In the genomic region with DNA sequence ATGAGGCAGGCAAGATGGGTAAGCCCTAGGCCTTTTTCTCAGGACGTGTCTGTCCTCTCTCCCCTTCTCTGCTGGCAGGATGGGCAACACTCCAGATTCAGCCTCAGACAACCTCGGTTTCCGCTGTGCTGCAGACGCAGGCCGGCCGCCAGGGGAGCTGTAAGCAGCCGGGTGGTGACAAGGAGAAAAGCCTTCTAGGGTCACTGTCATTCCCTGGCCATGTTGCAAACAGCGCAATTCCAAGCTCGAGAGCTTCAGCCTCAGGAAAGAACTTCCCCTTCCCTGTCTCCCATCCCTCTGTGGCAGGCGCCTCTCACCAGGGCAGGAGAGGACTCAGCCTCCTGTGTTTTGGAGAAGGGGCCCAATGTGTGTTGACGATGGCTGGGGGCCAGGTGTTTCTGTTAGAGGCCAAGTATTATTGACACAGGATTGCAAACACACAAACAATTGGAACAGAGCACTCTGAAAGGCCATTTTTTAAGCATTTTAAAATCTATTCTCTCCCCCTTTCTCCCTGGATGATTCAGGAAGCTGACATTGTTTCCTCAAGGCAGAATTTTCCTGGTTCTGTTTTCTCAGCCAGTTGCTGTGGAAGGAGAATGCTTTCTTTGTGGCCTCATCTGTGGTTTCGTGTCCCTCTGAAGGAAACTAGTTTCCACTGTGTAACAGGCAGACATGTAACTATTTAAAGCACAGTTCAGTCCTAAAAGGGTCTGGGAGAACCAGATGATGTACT, we compare ENCODE assay signal across 9 cellular contexts. TPM values are rescaled to one million over a fixed set of nuclear protein-coding genes. Genes with fewer than 3 reads are reported as not detected.
DNase-seq lines count a peak whose midpoint lies in the region; ATAC-seq, FAIRE-seq and TF ChIP-seq lines count a peak whose summit lies in the region.
"Had no signal": no experiment of that assay in that cellular context is flagged by ENCODE, and none has a peak within 500 bp of the region (broad histone marks: within the 10 kb centered on the region; RNA-seq: fewer than 3 reads in every experiment).

No MANE protein-coding gene starts in this region.

- no peaks in the 10 kb centered on the region for H3K9me3 ChIP-seq in HepG2 (ENCODE audit: low read length)

- peak overlapping the region; percentile 22 for H3K27ac ChIP-seq in brain microvascular endothelial cell
- peak overlapping the region; percentile 48 for H3K27ac ChIP-seq in HepG2 (ENCODE audit: extremely low read length, insufficient read depth, low read length)
- peak overlapping the region; percentile 33 for H3K27ac ChIP-seq in urinary bladder (ENCODE audit: low read depth)

- H3K27me3 ChIP-seq in brain microvascular endothelial cell (replicated peaks) (no peaks in the 10 kb centered on the region), HepG2 (ENCODE audit: control insufficient read depth in 1 of 2, insufficient read depth in 2 of 2, low read length in 2 of 2) (no peaks in the 10 kb centered on the region)

- no peaks in the 10 kb centered on the region for H3K27me3 Mint-ChIP-seq in activated CD4-positive, alpha-beta memory T cell treated with anti-CD3 and anti-CD28 coated beads, Interleukin-2, amount 10 ng/mL, durations not matched to agents 7 days and 5 days
- H3K27me3 Mint-ChIP-seq: B cell had no signal

- H3K9me3 Mint-ChIP-seq in activated CD4-positive, alpha-beta memory T cell treated with anti-CD3 and anti-CD28 coated beads, Interleukin-2, amount 10 ng/mL, durations not matched to agents 7 days and 5 days = no peaks in the 10 kb centered on the region

- peak; percentile 76 for TF ChIP-seq CTCF in brain microvascular endothelial cell (IDR thresholded peaks at IDR 0.05; ENCODE audit: low read depth, low read length, missing control alignments)
- TF ChIP-seq CTCF in HepG2 (CRISPR knock-in tag; IDR thresholded peaks at IDR 0.05) = peak; percentile 73

- no peak overlapping the region for H3K27ac Mint-ChIP-seq in activated CD4-positive, alpha-beta memory T cell treated with anti-CD3 and anti-CD28 coated beads, Interleukin-2, amount 10 ng/mL, durations not matched to agents 7 days and 5 days
- H3K27ac Mint-ChIP-seq: B cell had no signal

- H3K9ac ChIP-seq in HepG2 (ENCODE audit: insufficient read depth, low read depth, low read length) = peak overlapping the region; percentile 3; the same call in 1 of the 2 replicates

- H3K4me2 ChIP-seq in HepG2 (ENCODE audit: low read depth, low read length) = peak overlapping the region; percentile 50

- FAIRE-seq in HepG2 (lab: Jason Lieb, UNC) = no peak

- TF ChIP-seq POLR2A in HepG2 (IDR thresholded peaks at IDR 0.05; ENCODE audit: insufficient read depth in 1 of 2, low read depth in 2 of 2, low read length in 2 of 2) = no peak

- TF ChIP-seq EP300 in HepG2 (IDR thresholded peaks at IDR 0.05; ENCODE audit: low read depth in 2 of 2, low read length in 2 of 2) (no peak), HepG2 (CRISPR knock-in tag; IDR thresholded peaks at IDR 0.05; ENCODE audit: borderline replicate concordance) (0 out of 2 replicates have a peak, but pooled peaks have one; percentile 10)

- H2AFZ ChIP-seq in HepG2 (ENCODE audit: low read length) = no peak overlapping the region

- intact Hi-C loops in HepG2 (cut with micrococcal nuclease; ENCODE audit: unreplicated experiment) = loop anchor here (10.0 kb wide), 1 partner anchor 335 kb away; no protein-coding TSS in a partner anchor

- DNase-seq in NCI-H146 (lab: John Stamatoyannopoulos, UW) (peak; percentile 47), NCI-H146 treated with DMSO at 0.1 percent for 48 hours (lab: John Stamatoyannopoulos, UW; ENCODE audit: unreplicated experiment) (no peak), brain microvascular endothelial cell (peak; percentile 62), HepG2 (ENCODE audit: low spot score) (peak; percentile 56), H4 (ENCODE audit: low spot score) (no peak), retina (no peak)
- DNase-seq in activated CD4-positive, alpha-beta memory T cell treated with anti-CD3 and anti-CD28 coated beads, Interleukin-2, amount 10 ng/mL, durations not matched to agents 7 days and 5 days = no peak

- WGBS in HepG2 (ENCODE audit: low lambda C conversion rate) = 20% methylated on average over 11 of the region's 12 CpGs
- WGBS in urinary bladder = 29% methylated on average over 12 of the region's 12 CpGs

- no peaks in the 10 kb centered on the region for H3K79me2 ChIP-seq in HepG2 (ENCODE audit: insufficient read depth, low read length)

- H3K36me3 Mint-ChIP-seq in activated CD4-positive, alpha-beta memory T cell treated with anti-CD3 and anti-CD28 coated beads, Interleukin-2, amount 10 ng/mL, durations not matched to agents 7 days and 5 days (ENCODE audit: low read depth) = peaks cover 30% of the 10 kb centered on the region

- in situ Hi-C loops in brain microvascular endothelial cell (cut with HindIII; ENCODE audit: low pct_ligation_motif_present, low sequenced_read_pairs) = no loop called here
- in situ Hi-C loops in HepG2 (cut with HindIII; ENCODE audit: extremely low pct_ligation_motif_present, low pct_unique_long_range_greater_than_20kb) = loop anchor here (10.0 to 25.0 kb wide), 2 partner anchors 317 to 435 kb away; no protein-coding TSS in a partner anchor

- H3K4me3 ChIP-seq in brain microvascular endothelial cell (ENCODE audit: low read depth, low read length) (no peak overlapping the region), HepG2 (replicated peaks in 1 of 3; ENCODE audit: insufficient read depth in 1 of 3, low read depth in 2 of 3, low read length in 3 of 3) (no peak overlapping the region), urinary bladder (ENCODE audit: low read depth, low read length) (no peak overlapping the region)

- POLR2A ChIA-PET in HepG2 (lab: Yijun Ruan, JAX) = interaction anchor here (0.7 to 1.4 kb wide), 7 partner anchors 12 to 902 kb away, joined by 3 to 11 read pairs (median 4); a partner anchor contains a TSS
- POLR2A ChIA-PET in activated CD4-positive, alpha-beta memory T cell treated with anti-CD3 and anti-CD28 coated beads, Interleukin-2, amount 10 ng/mL, durations not matched to agents 7 days and 5 days (lab: Charles Lee) = no interaction called here

- TSS peak; percentile 63 for BruUV-seq in HepG2 (replicated peaks; lab: Mats Ljungman, UMichigan)

- peaks cover 21% of the 10 kb centered on the region for H3K4me1 ChIP-seq in HepG2 (ENCODE audit: insufficient read depth, low read length)
- no peaks in the 10 kb centered on the region for H3K4me1 ChIP-seq in urinary bladder (ENCODE audit: insufficient read depth)

- H3K36me3 ChIP-seq in brain microvascular endothelial cell (replicated peaks) = peaks cover 45% of the 10 kb centered on the region
- H3K36me3 ChIP-seq in HepG2 (replicated peaks in 1 of 2; ENCODE audit: control insufficient read depth in 1 of 2, insufficient read depth in 2 of 2, low read length in 2 of 2) = peaks cover 1 to 3% of the 10 kb centered on the region in 2 experiments; a peak in 1 of 5 replicates
- H3K36me3 ChIP-seq in urinary bladder (ENCODE audit: insufficient read depth) = no peaks in the 10 kb centered on the region

- TF ChIP-seq RAD21 in HepG2 (CRISPR knock-in tag; IDR thresholded peaks at IDR 0.05) = no peak

- no peak overlapping the region for H3K4me3 Mint-ChIP-seq in activated CD4-positive, alpha-beta memory T cell treated with anti-CD3 and anti-CD28 coated beads, Interleukin-2, amount 10 ng/mL, durations not matched to agents 7 days and 5 days
- H3K4me3 Mint-ChIP-seq: B cell had no signal

- no peaks in the 10 kb centered on the region for H4K20me1 ChIP-seq in HepG2 (ENCODE audit: insufficient read depth, low read length)

- H3K4me1 Mint-ChIP-seq in activated CD4-positive, alpha-beta memory T cell treated with anti-CD3 and anti-CD28 coated beads, Interleukin-2, amount 10 ng/mL, durations not matched to agents 7 days and 5 days = no peaks in the 10 kb centered on the region
- H3K4me1 Mint-ChIP-seq: B cell had no signal

- peak; percentile 91 for ATAC-seq in HepG2

- CTCF ChIA-PET in HepG2 (lab: Yijun Ruan, JAX; ENCODE audit: low intra/inter-chr PET ratio, low total read pairs) = no interaction called here
- CTCF ChIA-PET in activated CD4-positive, alpha-beta memory T cell treated with anti-CD3 and anti-CD28 coated beads, Interleukin-2, amount 10 ng/mL, durations not matched to agents 7 days and 5 days (lab: Charles Lee) = no interaction called here

RNA-seq across cellular contexts. Expression of a gene that starts 13.1 kb away (rescaled TPM):
- total RNA-seq in HepG2 (2016; rRNA removed; fragmentation: Illumina TruSeq; extraction: Trizol) = 0.44 TPM in 1 of 2 replicates, not detected in the other
- total RNA-seq in HepG2 (2016; cell fraction: cytosol; rRNA removed; fragmentation: Illumina TruSeq; extraction: Trizol; ENCODE audit: low read depth) = 0.18 TPM in 1 of 2 replicates, not detected in the other
- 0.37 and 0.84 TPM in 2 replicates for total RNA-seq in HepG2 (2016; cell fraction: insoluble cytoplasmic fraction; rRNA removed; fragmentation: Illumina TruSeq; extraction: Trizol)
- 0.09 TPM in 1 of 2 replicates, not detected in the other for total RNA-seq in HepG2 (2016; cell fraction: membrane; rRNA removed; fragmentation: Illumina TruSeq; extraction: Trizol)
- 0.50 and 1.5 TPM in 2 replicates for total RNA-seq in HepG2 (2016; cell fraction: nucleus; rRNA removed; fragmentation: Illumina TruSeq; extraction: Trizol)
- polyA plus RNA-seq in HepG2 (2011; rRNA removed) = 0.71 and 1.1 TPM in 2 replicates
- polyA plus RNA-seq in HepG2 (2011; cell fraction: cytosol; rRNA removed) = 0.09 and 0.36 TPM in 2 replicates
- 2.6 and 2.9 TPM in 2 replicates for polyA plus RNA-seq in HepG2 (2011; cell fraction: nucleus; rRNA removed)
- 0.98 and 1.5 TPM in 2 replicates for polyA plus RNA-seq in HepG2 (2012)
- 0.05 and 0.24 TPM in 2 replicates for polyA plus RNA-seq in HepG2 (2016; cell fraction: cytosol; fragmentation: Illumina TruSeq; extraction: Trizol; ENCODE audit: low read depth)
- polyA plus RNA-seq in HepG2 (2016; cell fraction: insoluble cytoplasmic fraction; fragmentation: Illumina TruSeq; extraction: Trizol; ENCODE audit: low read depth) = not detected in 2 replicates
- 0.12 TPM in 1 of 2 replicates, not detected in the other for polyA plus RNA-seq in HepG2 (2016; cell fraction: membrane; fragmentation: Illumina TruSeq; extraction: Trizol; ENCODE audit: low read depth)
- 1.6 and 1.9 TPM in 2 replicates for polyA plus RNA-seq in HepG2 (2016; cell fraction: nucleus; fragmentation: Illumina TruSeq; extraction: Trizol; ENCODE audit: insufficient read depth, low read depth)
- 0.09 and 0.10 TPM in 2 replicates for polyA minus RNA-seq in HepG2 (2011; rRNA and poly(A)+ RNA removed; ENCODE audit: low replicate concordance)
- polyA minus RNA-seq in HepG2 (2011; cell fraction: cytosol; rRNA and poly(A)+ RNA removed) = not detected in 2 replicates
- 0.52 and 1.5 TPM in 2 replicates for polyA minus RNA-seq in HepG2 (2011; cell fraction: nucleus; rRNA and poly(A)+ RNA removed)
- 3.6 TPM for total RNA-seq in urinary bladder
- 13.0 TPM for polyA plus RNA-seq in urinary bladder
- 0.17 TPM in 1 of 2 replicates, not detected in the other for total RNA-seq in H4 (2014; rRNA removed; shearing (Covaris generic))
- 1 to 10 TPM; 1.5 to 2.2 TPM for total RNA-seq in activated CD4-positive, alpha-beta memory T cell treated with anti-CD3 and anti-CD28 coated beads, Interleukin-2, amount 10 ng/mL, durations not matched to agents 7 days and 5 days

RNA-seq across cellular contexts. Expression of a gene that starts 15.5 kb away (rescaled TPM):
- total RNA-seq in HepG2 (2016; rRNA removed; fragmentation: Illumina TruSeq; extraction: Trizol) (22.4 and 54.4 TPM in 2 replicates), urinary bladder (62.9 TPM)
- 12.4 and 13.6 TPM in 2 replicates for total RNA-seq in HepG2 (2016; cell fraction: cytosol; rRNA removed; fragmentation: Illumina TruSeq; extraction: Trizol; ENCODE audit: low read depth)
- 20.6 and 54.0 TPM in 2 replicates for total RNA-seq in HepG2 (2016; cell fraction: insoluble cytoplasmic fraction; rRNA removed; fragmentation: Illumina TruSeq; extraction: Trizol)
- total RNA-seq in HepG2 (2016; cell fraction: membrane; rRNA removed; fragmentation: Illumina TruSeq; extraction: Trizol) = 25.2 and 28.6 TPM in 2 replicates
- total RNA-seq in HepG2 (2016; cell fraction: nucleus; rRNA removed; fragmentation: Illumina TruSeq; extraction: Trizol) = 45.2 and 49.4 TPM in 2 replicates
- polyA plus RNA-seq in HepG2 (2011; rRNA removed) (48.0 and 48.9 TPM in 2 replicates), urinary bladder (104 TPM)
- 37.0 and 44.8 TPM in 2 replicates for polyA plus RNA-seq in HepG2 (2011; cell fraction: cytosol; rRNA removed)
- polyA plus RNA-seq in HepG2 (2011; cell fraction: nucleus; rRNA removed) = 132 and 139 TPM in 2 replicates
- polyA plus RNA-seq in HepG2 (2012) = 47.6 and 52.3 TPM in 2 replicates
- 10.5 and 10.7 TPM in 2 replicates for polyA plus RNA-seq in HepG2 (2016; cell fraction: cytosol; fragmentation: Illumina TruSeq; extraction: Trizol; ENCODE audit: low read depth)
- 15.4 and 19.0 TPM in 2 replicates for polyA plus RNA-seq in HepG2 (2016; cell fraction: insoluble cytoplasmic fraction; fragmentation: Illumina TruSeq; extraction: Trizol; ENCODE audit: low read depth)
- polyA plus RNA-seq in HepG2 (2016; cell fraction: membrane; fragmentation: Illumina TruSeq; extraction: Trizol; ENCODE audit: low read depth) = 16.9 and 18.1 TPM in 2 replicates
- 77.0 and 78.6 TPM in 2 replicates for polyA plus RNA-seq in HepG2 (2016; cell fraction: nucleus; fragmentation: Illumina TruSeq; extraction: Trizol; ENCODE audit: insufficient read depth, low read depth)
- 55.3 and 78.5 TPM in 2 replicates for polyA minus RNA-seq in HepG2 (2011; rRNA and poly(A)+ RNA removed; ENCODE audit: low replicate concordance)
- 28.3 and 29.1 TPM in 2 replicates for polyA minus RNA-seq in HepG2 (2011; cell fraction: cytosol; rRNA and poly(A)+ RNA removed)
- 40.4 and 52.2 TPM in 2 replicates for polyA minus RNA-seq in HepG2 (2011; cell fraction: nucleus; rRNA and poly(A)+ RNA removed)
- total RNA-seq in H4 (2014; rRNA removed; shearing (Covaris generic)) = 206 and 255 TPM in 2 replicates
- 100 to 1,000 TPM; 118 to 119 TPM for total RNA-seq in activated CD4-positive, alpha-beta memory T cell treated with anti-CD3 and anti-CD28 coated beads, Interleukin-2, amount 10 ng/mL, durations not matched to agents 7 days and 5 days

RNA-seq across cellular contexts. Expression of a gene that starts 26.7 kb away (rescaled TPM):
- total RNA-seq in HepG2 (2016; rRNA removed; fragmentation: Illumina TruSeq; extraction: Trizol) = 572 and 599 TPM in 2 replicates
- total RNA-seq in HepG2 (2016; cell fraction: cytosol; rRNA removed; fragmentation: Illumina TruSeq; extraction: Trizol; ENCODE audit: low read depth) = 170 and 177 TPM in 2 replicates
- total RNA-seq in HepG2 (2016; cell fraction: insoluble cytoplasmic fraction; rRNA removed; fragmentation: Illumina TruSeq; extraction: Trizol) = 576 and 629 TPM in 2 replicates
- total RNA-seq in HepG2 (2016; cell fraction: membrane; rRNA removed; fragmentation: Illumina TruSeq; extraction: Trizol) = 222 TPM in 2 replicates
- total RNA-seq in HepG2 (2016; cell fraction: nucleus; rRNA removed; fragmentation: Illumina TruSeq; extraction: Trizol) = 198 and 219 TPM in 2 replicates
- 330 and 333 TPM in 2 replicates for polyA plus RNA-seq in HepG2 (2011; rRNA removed)
- polyA plus RNA-seq in HepG2 (2011; cell fraction: cytosol; rRNA removed) = 318 and 570 TPM in 2 replicates
- 143 and 151 TPM in 2 replicates for polyA plus RNA-seq in HepG2 (2011; cell fraction: nucleus; rRNA removed)
- 315 and 361 TPM in 2 replicates for polyA plus RNA-seq in HepG2 (2012)
- 167 and 168 TPM in 2 replicates for polyA plus RNA-seq in HepG2 (2016; cell fraction: cytosol; fragmentation: Illumina TruSeq; extraction: Trizol; ENCODE audit: low read depth)
- 522 and 567 TPM in 2 replicates for polyA plus RNA-seq in HepG2 (2016; cell fraction: insoluble cytoplasmic fraction; fragmentation: Illumina TruSeq; extraction: Trizol; ENCODE audit: low read depth)
- polyA plus RNA-seq in HepG2 (2016; cell fraction: membrane; fragmentation: Illumina TruSeq; extraction: Trizol; ENCODE audit: low read depth) = 181 and 189 TPM in 2 replicates
- polyA plus RNA-seq in HepG2 (2016; cell fraction: nucleus; fragmentation: Illumina TruSeq; extraction: Trizol; ENCODE audit: insufficient read depth, low read depth) = 254 and 280 TPM in 2 replicates
- polyA minus RNA-seq in HepG2 (2011; rRNA and poly(A)+ RNA removed; ENCODE audit: low replicate concordance) = 124 and 252 TPM in 2 replicates
- 128 and 156 TPM in 2 replicates for polyA minus RNA-seq in HepG2 (2011; cell fraction: cytosol; rRNA and poly(A)+ RNA removed)
- polyA minus RNA-seq in HepG2 (2011; cell fraction: nucleus; rRNA and poly(A)+ RNA removed) = 40.2 and 48.9 TPM in 2 replicates
- total RNA-seq in urinary bladder = 156 TPM
- polyA plus RNA-seq in urinary bladder = 495 TPM
- total RNA-seq in H4 (2014; rRNA removed; shearing (Covaris generic)) = 1,524 and 1,705 TPM in 2 replicates
- total RNA-seq in activated CD4-positive, alpha-beta memory T cell treated with anti-CD3 and anti-CD28 coated beads, Interleukin-2, amount 10 ng/mL, durations not matched to agents 7 days and 5 days = 100 to 1,000 TPM; 482 to 505 TPM

RNA-seq across cellular contexts. Expression of a gene that starts 28.1 kb away (rescaled TPM):
- total RNA-seq in HepG2 (2016; rRNA removed; fragmentation: Illumina TruSeq; extraction: Trizol) (292 and 425 TPM in 2 replicates), urinary bladder (133 TPM)
- 46.3 and 52.8 TPM in 2 replicates for total RNA-seq in HepG2 (2016; cell fraction: cytosol; rRNA removed; fragmentation: Illumina TruSeq; extraction: Trizol; ENCODE audit: low read depth)
- total RNA-seq in HepG2 (2016; cell fraction: insoluble cytoplasmic fraction; rRNA removed; fragmentation: Illumina TruSeq; extraction: Trizol) = 297 and 437 TPM in 2 replicates
- total RNA-seq in HepG2 (2016; cell fraction: membrane; rRNA removed; fragmentation: Illumina TruSeq; extraction: Trizol) = 96.3 and 109 TPM in 2 replicates
- total RNA-seq in HepG2 (2016; cell fraction: nucleus; rRNA removed; fragmentation: Illumina TruSeq; extraction: Trizol) = 167 and 182 TPM in 2 replicates
- polyA plus RNA-seq in HepG2 (2011; rRNA removed) (135 and 219 TPM in 2 replicates), urinary bladder (90.8 TPM)
- polyA plus RNA-seq in HepG2 (2011; cell fraction: cytosol; rRNA removed) = 87.9 and 139 TPM in 2 replicates
- polyA plus RNA-seq in HepG2 (2011; cell fraction: nucleus; rRNA removed) = 80.9 and 81.9 TPM in 2 replicates
- polyA plus RNA-seq in HepG2 (2012) = 147 and 167 TPM in 2 replicates
- polyA plus RNA-seq in HepG2 (2016; cell fraction: cytosol; fragmentation: Illumina TruSeq; extraction: Trizol; ENCODE audit: low read depth) = 29.1 and 31.6 TPM in 2 replicates
- polyA plus RNA-seq in HepG2 (2016; cell fraction: insoluble cytoplasmic fraction; fragmentation: Illumina TruSeq; extraction: Trizol; ENCODE audit: low read depth) = 455 and 526 TPM in 2 replicates
- polyA plus RNA-seq in HepG2 (2016; cell fraction: membrane; fragmentation: Illumina TruSeq; extraction: Trizol; ENCODE audit: low read depth) = 69.4 and 72.1 TPM in 2 replicates
- 371 TPM in 2 replicates for polyA plus RNA-seq in HepG2 (2016; cell fraction: nucleus; fragmentation: Illumina TruSeq; extraction: Trizol; ENCODE audit: insufficient read depth, low read depth)
- polyA minus RNA-seq in HepG2 (2011; rRNA and poly(A)+ RNA removed; ENCODE audit: low replicate concordance) = 62.3 and 243 TPM in 2 replicates
- polyA minus RNA-seq in HepG2 (2011; cell fraction: cytosol; rRNA and poly(A)+ RNA removed) = 72.5 and 82.6 TPM in 2 replicates
- polyA minus RNA-seq in HepG2 (2011; cell fraction: nucleus; rRNA and poly(A)+ RNA removed) = 101 and 127 TPM in 2 replicates
- 598 and 709 TPM in 2 replicates for total RNA-seq in H4 (2014; rRNA removed; shearing (Covaris generic))
- total RNA-seq in activated CD4-positive, alpha-beta memory T cell treated with anti-CD3 and anti-CD28 coated beads, Interleukin-2, amount 10 ng/mL, durations not matched to agents 7 days and 5 days = 100 to 1,000 TPM; 105 TPM

RNA-seq across cellular contexts. Expression of a gene that starts 28.4 kb away (rescaled TPM):
- total RNA-seq in HepG2 (2016; rRNA removed; fragmentation: Illumina TruSeq; extraction: Trizol) (124 and 175 TPM in 2 replicates), urinary bladder (19.9 TPM)
- 25.3 and 32.9 TPM in 2 replicates for total RNA-seq in HepG2 (2016; cell fraction: cytosol; rRNA removed; fragmentation: Illumina TruSeq; extraction: Trizol; ENCODE audit: low read depth)
- total RNA-seq in HepG2 (2016; cell fraction: insoluble cytoplasmic fraction; rRNA removed; fragmentation: Illumina TruSeq; extraction: Trizol) = 124 and 200 TPM in 2 replicates
- 65.6 and 67.9 TPM in 2 replicates for total RNA-seq in HepG2 (2016; cell fraction: membrane; rRNA removed; fragmentation: Illumina TruSeq; extraction: Trizol)
- 54.9 and 62.4 TPM in 2 replicates for total RNA-seq in HepG2 (2016; cell fraction: nucleus; rRNA removed; fragmentation: Illumina TruSeq; extraction: Trizol)
- polyA plus RNA-seq in HepG2 (2011; rRNA removed) (85.5 and 85.8 TPM in 2 replicates), urinary bladder (6.9 TPM)
- 97.1 and 104 TPM in 2 replicates for polyA plus RNA-seq in HepG2 (2011; cell fraction: cytosol; rRNA removed)
- polyA plus RNA-seq in HepG2 (2011; cell fraction: nucleus; rRNA removed) = 23.5 and 32.4 TPM in 2 replicates
- polyA plus RNA-seq in HepG2 (2012) = 63.4 and 77.8 TPM in 2 replicates
- polyA plus RNA-seq in HepG2 (2016; cell fraction: cytosol; fragmentation: Illumina TruSeq; extraction: Trizol; ENCODE audit: low read depth) = 24.3 and 28.7 TPM in 2 replicates
- 138 and 145 TPM in 2 replicates for polyA plus RNA-seq in HepG2 (2016; cell fraction: insoluble cytoplasmic fraction; fragmentation: Illumina TruSeq; extraction: Trizol; ENCODE audit: low read depth)
- polyA plus RNA-seq in HepG2 (2016; cell fraction: membrane; fragmentation: Illumina TruSeq; extraction: Trizol; ENCODE audit: low read depth) = 40.5 and 43.9 TPM in 2 replicates
- 58.7 and 60.7 TPM in 2 replicates for polyA plus RNA-seq in HepG2 (2016; cell fraction: nucleus; fragmentation: Illumina TruSeq; extraction: Trizol; ENCODE audit: insufficient read depth, low read depth)
- polyA minus RNA-seq in HepG2 (2011; rRNA and poly(A)+ RNA removed; ENCODE audit: low replicate concordance) = 48.6 and 65.8 TPM in 2 replicates
- polyA minus RNA-seq in HepG2 (2011; cell fraction: cytosol; rRNA and poly(A)+ RNA removed) = 59.8 and 64.2 TPM in 2 replicates
- 40.7 and 55.8 TPM in 2 replicates for polyA minus RNA-seq in HepG2 (2011; cell fraction: nucleus; rRNA and poly(A)+ RNA removed)
- total RNA-seq in H4 (2014; rRNA removed; shearing (Covaris generic)) = 178 and 207 TPM in 2 replicates
- total RNA-seq in activated CD4-positive, alpha-beta memory T cell treated with anti-CD3 and anti-CD28 coated beads, Interleukin-2, amount 10 ng/mL, durations not matched to agents 7 days and 5 days = 10 to 100 TPM; 12.0 to 13.7 TPM

Comparison
In these comparisons a context has a peak if more than half of its experiments do, and no peak if none do; other contexts are left out.
1. DNase-seq: peak in NCI-H146 (single experiment), brain microvascular endothelial cell (single experiment) and HepG2 (single experiment); none in NCI-H146 treated with DMSO at 0.1 percent for 48 hours (single experiment), H4 (single experiment), activated CD4-positive, alpha-beta memory T cell treated with anti-CD3 and anti-CD28 coated beads, Interleukin-2, amount 10 ng/mL, durations not matched to agents 7 days and 5 days (single experiment) and retina (single experiment).
2. Peak in every context shown above with its lines, with median percentiles within 50 percentile points of each other: H3K27ac ChIP-seq.